In the genomic region with DNA sequence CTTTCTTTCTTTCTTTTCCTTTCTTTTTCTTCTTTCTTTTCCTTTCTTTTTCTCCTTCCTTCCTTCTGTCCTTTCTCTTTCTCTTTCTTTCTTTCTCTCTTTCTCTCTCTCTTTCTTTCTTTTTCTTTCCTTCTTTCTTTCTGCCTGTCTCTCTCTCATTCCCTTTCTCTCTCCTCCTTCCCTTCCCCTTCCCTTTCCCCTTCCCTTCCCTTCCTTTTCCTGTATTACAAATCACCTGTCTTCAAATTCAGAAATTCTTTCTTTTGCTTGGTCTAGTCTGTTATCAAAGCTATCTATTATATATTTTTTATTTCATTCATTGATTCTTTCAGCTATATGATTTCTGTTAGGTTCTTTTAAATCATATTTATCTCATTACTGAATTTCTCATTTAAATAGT, we compare ENCODE assay signal across 32 cellular contexts.
"Had no signal": no experiment of that assay in that cellular context is flagged by ENCODE, and none has a peak within 500 bp of the region (broad histone marks: within the 10 kb centered on the region; RNA-seq: fewer than 3 reads in every experiment).

No MANE protein-coding gene starts in this region.

- H3K9me3 Mint-ChIP-seq: neural progenitor cell had no signal

- DNase-seq: naive thymus-derived CD4-positive, alpha-beta T cell; natural killer cell; occipital lobe; ovary; posterior cingulate gyrus; psoas muscle; right cardiac atrium; spleen; stimulated activated CD4-positive, alpha-beta T cell treated with anti-CD3 and anti-CD28 coated beads, Interleukin-12 subunit alpha, Interleukin-12 subunit beta, amount 100 ng/mL, for 4 hours; stimulated activated CD4-positive, alpha-beta T cell treated with anti-CD3 and anti-CD28 coated beads, Interleukin-1b, Interleukin-23, amount 100 ng/mL, for 48 hours; stimulated activated CD4-positive, alpha-beta T cell treated with anti-CD3 and anti-CD28 coated beads, Interleukin-4, amount 100 ng/mL, for 1 hour; stimulated activated CD4-positive, alpha-beta T cell treated with anti-CD3 and anti-CD28 coated beads, Interleukin-4, amount 100 ng/mL, for 4 hours; stimulated activated CD8-positive, alpha-beta memory T cell treated with anti-CD3 and anti-CD28 coated beads, Interleukin-4, amount 100 ng/mL, for 48 hours; stimulated activated naive CD4-positive, alpha-beta T cell; stimulated activated naive CD8-positive, alpha-beta T cell treated with anti-CD3 and anti-CD28 coated beads, Interleukin-15, amount 100 ng/mL, for 72 hours; stimulated activated naive CD8-positive, alpha-beta T cell treated with anti-CD3 and anti-CD28 coated beads, Interleukin-15, Interleukin-2, amounts not matched to agents 100 U/mL and 50 U/mL, for 24 hours; substantia nigra; testis; tibial artery; transverse colon; upper lobe of right lung had no signal

- H3K36me3 ChIP-seq: neural progenitor cell, ovary, spleen, suprapubic skin, tibial artery, transverse colon, upper lobe of right lung, vagina had no signal

- H3K27ac Mint-ChIP-seq: naive thymus-derived CD4-positive, alpha-beta T cell; natural killer cell; nephron; neural progenitor cell; progenitor cell of endocrine pancreas; stimulated activated memory B cell treated with anti-CD40 and anti-IgM and Interleukin-4, amounts not matched to agents 10 μg/mL and 1 μg/mL and 100 μg/mL, for 72 hours; stimulated activated naive CD8-positive, alpha-beta T cell treated with anti-CD3 and anti-CD28 coated beads, Interleukin-15, amount 100 ng/mL, for 72 hours; type B pancreatic cell had no signal

- H3K27ac ChIP-seq: neural progenitor cell, ovary, parathyroid adenoma, psoas muscle, skin epidermis, spleen, suprapubic skin, testis, tibial artery, transverse colon, upper lobe of right lung, vagina had no signal

- H3K27me3 Mint-ChIP-seq: progenitor cell of endocrine pancreas; stimulated activated memory B cell treated with anti-CD40 and anti-IgM and Interleukin-4, amounts not matched to agents 10 μg/mL and 1 μg/mL and 100 μg/mL, for 72 hours; stimulated activated naive CD8-positive, alpha-beta T cell treated with anti-CD3 and anti-CD28 coated beads, Interleukin-15, amount 100 ng/mL, for 72 hours; type B pancreatic cell had no signal

- H3K4me1 ChIP-seq: neural progenitor cell, parathyroid adenoma, psoas muscle, spleen, suprapubic skin, testis, transverse colon, upper lobe of right lung, vagina had no signal

- H3K9me3 ChIP-seq: ovary, testis, tibial artery, upper lobe of right lung, vagina had no signal

- H3K36me3 Mint-ChIP-seq: naive thymus-derived CD4-positive, alpha-beta T cell; natural killer cell; neural progenitor cell; stimulated activated memory B cell treated with anti-CD40 and anti-IgM and Interleukin-4, amounts not matched to agents 10 μg/mL and 1 μg/mL and 100 μg/mL, for 72 hours; type B pancreatic cell had no signal

- H3K4me1 Mint-ChIP-seq: naive thymus-derived CD4-positive, alpha-beta T cell; natural killer cell; nephron; neural progenitor cell; stimulated activated memory B cell treated with anti-CD40 and anti-IgM and Interleukin-4, amounts not matched to agents 10 μg/mL and 1 μg/mL and 100 μg/mL, for 72 hours; stimulated activated naive CD8-positive, alpha-beta T cell treated with anti-CD3 and anti-CD28 coated beads, Interleukin-15, amount 100 ng/mL, for 72 hours had no signal

- FAIRE-seq: urothelium cell line had no signal

- H3K4me3 Mint-ChIP-seq: naive thymus-derived CD4-positive, alpha-beta T cell; natural killer cell; nephron; neural progenitor cell; stimulated activated memory B cell treated with anti-CD40 and anti-IgM and Interleukin-4, amounts not matched to agents 10 μg/mL and 1 μg/mL and 100 μg/mL, for 72 hours; stimulated activated naive CD8-positive, alpha-beta T cell treated with anti-CD3 and anti-CD28 coated beads, Interleukin-15, amount 100 ng/mL, for 72 hours; type B pancreatic cell had no signal

- H3K4me3 ChIP-seq: neural progenitor cell, ovary, psoas muscle, skin epidermis, smooth muscle cell, spleen, suprapubic skin, testis, tibial artery, transverse colon, upper lobe of right lung, vagina had no signal
